Comparison of ENCODE assay signal across 38 cellular contexts in the genomic region with DNA sequence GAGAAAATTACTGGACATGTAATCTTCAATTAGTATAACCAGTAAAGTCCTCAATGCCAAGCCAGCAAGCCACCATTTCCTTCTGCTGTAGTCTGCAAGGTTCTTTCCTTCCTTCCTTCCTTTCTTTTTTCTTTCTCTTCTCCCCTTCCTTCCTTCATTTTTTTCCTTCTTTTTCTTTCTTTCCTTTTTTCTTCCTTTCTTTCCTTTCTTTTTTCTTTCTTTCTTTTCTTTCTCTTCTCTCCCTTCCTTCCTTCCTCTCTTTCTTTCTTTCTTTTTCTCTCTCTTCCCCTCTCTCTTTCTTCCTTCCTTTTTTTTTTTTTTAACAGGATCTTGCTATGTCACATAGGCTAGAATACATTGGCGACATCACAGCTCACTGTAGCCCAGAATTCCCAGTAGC.
"Had no signal": no experiment of that assay in that cellular context is flagged by ENCODE, and none has a peak within 500 bp of the region (broad histone marks: within the 10 kb centered on the region; RNA-seq: fewer than 3 reads in every experiment).

No MANE protein-coding gene starts in this region.

- H3K4me3 Mint-ChIP-seq: activated CD4-positive, alpha-beta memory T cell treated with anti-CD3 and anti-CD28 coated beads for 36 hours; activated CD4-positive, alpha-beta T cell treated with anti-CD3 and anti-CD28 coated beads for 36 hours; activated CD4-positive, alpha-beta T cell treated with anti-CD3 and anti-CD28 coated beads, Interleukin-2, amount 10 ng/mL, durations not matched to agents 24 days and 14 days; activated CD8-positive, alpha-beta memory T cell treated with anti-CD3 and anti-CD28 coated beads, Interleukin-2, amount 10 ng/mL, durations not matched to agents 7 days and 5 days; activated CD8-positive, alpha-beta T cell treated with anti-CD3 and anti-CD28 coated beads, Interleukin-2, amount 10 ng/mL, durations not matched to agents 7 days and 5 days; activated naive CD4-positive, alpha-beta T cell treated with anti-CD3 and anti-CD28 coated beads for 36 hours; activated naive CD4-positive, alpha-beta T cell treated with anti-CD3 and anti-CD28 coated beads, Interleukin-2, amount 50 U/mL, for 24 hours; activated naive CD8-positive, alpha-beta T cell treated with anti-CD3 and anti-CD28 coated beads for 36 hours; activated naive CD8-positive, alpha-beta T cell treated with anti-CD3 and anti-CD28 coated beads, Interleukin-2, amount 50 U/mL, for 24 hours; activated T-helper 1 cell treated with anti-CD3 and anti-CD28 coated beads, Interleukin-12 subunit alpha, Interleukin-12 subunit beta, Interleukin-2, Interleukin-4 antibody, amounts not matched to agents 30 ng/mL and 10 ng/mL and 1 ng/mL, durations not matched to agents 14 hours and 24 hours and 36 hours; brain; T-helper 17 cell; T-helper 2 cell treated with Interferon-gamma antibody and Interleukin-4, amounts not matched to agents 5 μg/mL and 100 μg/mL, for 36 hours had no signal

- H3K4me1 ChIP-seq: adrenal gland, breast epithelium, colonic mucosa had no signal

- DNase-seq: activated CD4-positive, alpha-beta memory T cell treated with anti-CD3 and anti-CD28 coated beads for 36 hours; activated CD4-positive, alpha-beta T cell treated with anti-CD3 and anti-CD28 coated beads for 36 hours; activated CD4-positive, alpha-beta T cell treated with anti-CD3 and anti-CD28 coated beads, Interleukin-2, amount 10 ng/mL, durations not matched to agents 24 days and 14 days; activated CD4-positive, CD25-positive, alpha-beta regulatory T cell; activated CD4-positive, CD25-positive, alpha-beta regulatory T cell treated with anti-CD3 and anti-CD28 coated beads, Interleukin-2, amount 50 U/mL, for 72 hours; activated CD8-positive, alpha-beta memory T cell treated with anti-CD3 and anti-CD28 coated beads, Interleukin-2, amount 10 ng/mL, durations not matched to agents 7 days and 5 days; activated CD8-positive, alpha-beta memory T cell treated with anti-CD3 and anti-CD28 coated beads, Interleukin-2, amount 50 U/mL, for 4 hours; activated CD8-positive, alpha-beta T cell treated with anti-CD3 and anti-CD28 coated beads, Interleukin-2, amount 10 ng/mL, durations not matched to agents 7 days and 5 days; activated effector memory CD4-positive, alpha-beta T cell treated with anti-CD3 and anti-CD28 coated beads, Interleukin-2, amount 50 U/mL, for 16 hours; activated naive CD4-positive, alpha-beta T cell treated with anti-CD3 and anti-CD28 coated beads for 36 hours; activated naive CD8-positive, alpha-beta T cell treated with anti-CD3 and anti-CD28 coated beads for 36 hours; activated naive CD8-positive, alpha-beta T cell treated with anti-CD3 and anti-CD28 coated beads, Interleukin-2, amount 50 U/mL, for 24 hours; activated T-cell treated with anti-CD3 and anti-CD28 coated beads, Interleukin-2, amount 50 U/mL, for 1 hour; activated T-cell treated with anti-CD3 and anti-CD28 coated beads, Interleukin-2, amount 50 U/mL, for 48 hours; adrenal gland; amygdala; aorta; central memory CD4-positive, alpha-beta T cell; cerebellar nuclear complex; colonic mucosa; effector CD8-positive, alpha-beta T cell; esophagus squamous epithelium; foreskin fibroblast; glutamatergic neuron; heart left ventricle; T-helper 1 cell; T-helper 17 cell; T1000; WERI-Rb-1 had no signal

- ATAC-seq: activated CD4-positive, alpha-beta T cell treated with anti-CD3 and anti-CD28 coated beads for 36 hours; activated CD8-positive, alpha-beta memory T cell treated with anti-CD3 and anti-CD28 coated beads, Interleukin-2, amount 10 ng/mL, durations not matched to agents 7 days and 5 days; activated CD8-positive, alpha-beta T cell treated with anti-CD3 and anti-CD28 coated beads, Interleukin-2, amount 10 ng/mL, durations not matched to agents 7 days and 5 days; activated naive CD8-positive, alpha-beta T cell treated with anti-CD3 and anti-CD28 coated beads, Interleukin-2, amount 50 U/mL, for 24 hours; heart left ventricle; T-helper 17 cell had no signal

- H3K9me3 ChIP-seq: adrenal gland, breast epithelium, colonic mucosa, esophagus squamous epithelium, heart left ventricle had no signal

- H3K36me3 ChIP-seq: adrenal gland, breast epithelium, cardiac muscle cell, colonic mucosa, esophagus squamous epithelium, heart left ventricle, WERI-Rb-1 had no signal

- H3K27me3 ChIP-seq: adrenal gland, breast epithelium, cardiac muscle cell, colonic mucosa, esophagus squamous epithelium, heart left ventricle had no signal

- H3K27me3 Mint-ChIP-seq: activated CD4-positive, alpha-beta memory T cell treated with anti-CD3 and anti-CD28 coated beads for 36 hours; activated CD4-positive, alpha-beta T cell treated with anti-CD3 and anti-CD28 coated beads for 36 hours; activated CD4-positive, alpha-beta T cell treated with anti-CD3 and anti-CD28 coated beads, Interleukin-2, amount 10 ng/mL, durations not matched to agents 24 days and 14 days; activated CD8-positive, alpha-beta memory T cell treated with anti-CD3 and anti-CD28 coated beads, Interleukin-2, amount 10 ng/mL, durations not matched to agents 7 days and 5 days; activated naive CD4-positive, alpha-beta T cell treated with anti-CD3 and anti-CD28 coated beads, Interleukin-2, amount 50 U/mL, for 24 hours; activated naive CD8-positive, alpha-beta T cell treated with anti-CD3 and anti-CD28 coated beads for 36 hours; activated naive CD8-positive, alpha-beta T cell treated with anti-CD3 and anti-CD28 coated beads, Interleukin-2, amount 50 U/mL, for 24 hours; brain; T-helper 17 cell had no signal

- FAIRE-seq: endothelial cell of umbilical vein had no signal

- H3K4me1 Mint-ChIP-seq: activated CD4-positive, alpha-beta T cell treated with anti-CD3 and anti-CD28 coated beads for 36 hours; activated CD4-positive, alpha-beta T cell treated with anti-CD3 and anti-CD28 coated beads, Interleukin-2, amount 10 ng/mL, durations not matched to agents 24 days and 14 days; activated CD8-positive, alpha-beta memory T cell treated with anti-CD3 and anti-CD28 coated beads, Interleukin-2, amount 10 ng/mL, durations not matched to agents 7 days and 5 days; activated naive CD4-positive, alpha-beta T cell treated with anti-CD3 and anti-CD28 coated beads, Interleukin-2, amount 50 U/mL, for 24 hours; activated naive CD8-positive, alpha-beta T cell treated with anti-CD3 and anti-CD28 coated beads for 36 hours; activated naive CD8-positive, alpha-beta T cell treated with anti-CD3 and anti-CD28 coated beads, Interleukin-2, amount 50 U/mL, for 24 hours; T-helper 17 cell had no signal

- H3K27ac ChIP-seq: adrenal gland, breast epithelium, cardiac muscle cell, colonic mucosa, epithelial cell of prostate, esophagus squamous epithelium, heart left ventricle, WERI-Rb-1 had no signal

- H3K9me3 Mint-ChIP-seq: activated CD4-positive, alpha-beta memory T cell treated with anti-CD3 and anti-CD28 coated beads for 36 hours; activated CD4-positive, alpha-beta T cell treated with anti-CD3 and anti-CD28 coated beads, Interleukin-2, amount 10 ng/mL, durations not matched to agents 24 days and 14 days; activated naive CD4-positive, alpha-beta T cell treated with anti-CD3 and anti-CD28 coated beads for 36 hours; activated naive CD8-positive, alpha-beta T cell treated with anti-CD3 and anti-CD28 coated beads for 36 hours; activated naive CD8-positive, alpha-beta T cell treated with anti-CD3 and anti-CD28 coated beads, Interleukin-2, amount 50 U/mL, for 24 hours; activated T-helper 1 cell treated with anti-CD3 and anti-CD28 coated beads, Interleukin-12 subunit alpha, Interleukin-12 subunit beta, Interleukin-2, Interleukin-4 antibody, amounts not matched to agents 30 ng/mL and 10 ng/mL and 1 ng/mL, durations not matched to agents 14 hours and 24 hours and 36 hours; activated T-helper 2 cell treated with anti-CD3 and anti-CD28 coated beads, Interferon-gamma antibody, Interleukin-2, Interleukin-4, amounts not matched to agents 10 μg/mL and 5 μg/mL and 100 μg/mL, durations not matched to agents 14 hours and 24 hours and 36 hours; brain; T-helper 2 cell treated with Interferon-gamma antibody and Interleukin-4, amounts not matched to agents 5 μg/mL and 100 μg/mL, for 36 hours had no signal

- H3K4me3 ChIP-seq: adrenal gland, breast epithelium, cardiac muscle cell, colonic mucosa, esophagus squamous epithelium, heart left ventricle had no signal

- H3K27ac Mint-ChIP-seq: activated CD4-positive, alpha-beta memory T cell treated with anti-CD3 and anti-CD28 coated beads for 36 hours; activated CD4-positive, alpha-beta T cell treated with anti-CD3 and anti-CD28 coated beads for 36 hours; activated CD4-positive, alpha-beta T cell treated with anti-CD3 and anti-CD28 coated beads, Interleukin-2, amount 10 ng/mL, durations not matched to agents 24 days and 14 days; activated CD8-positive, alpha-beta memory T cell treated with anti-CD3 and anti-CD28 coated beads, Interleukin-2, amount 10 ng/mL, durations not matched to agents 7 days and 5 days; activated CD8-positive, alpha-beta T cell treated with anti-CD3 and anti-CD28 coated beads, Interleukin-2, amount 10 ng/mL, durations not matched to agents 7 days and 5 days; activated naive CD4-positive, alpha-beta T cell treated with anti-CD3 and anti-CD28 coated beads for 36 hours; activated naive CD4-positive, alpha-beta T cell treated with anti-CD3 and anti-CD28 coated beads, Interleukin-2, amount 50 U/mL, for 24 hours; activated naive CD8-positive, alpha-beta T cell treated with anti-CD3 and anti-CD28 coated beads for 36 hours; activated naive CD8-positive, alpha-beta T cell treated with anti-CD3 and anti-CD28 coated beads, Interleukin-2, amount 50 U/mL, for 24 hours; activated T-helper 1 cell treated with anti-CD3 and anti-CD28 coated beads, Interleukin-12 subunit alpha, Interleukin-12 subunit beta, Interleukin-2, Interleukin-4 antibody, amounts not matched to agents 30 ng/mL and 10 ng/mL and 1 ng/mL, durations not matched to agents 14 hours and 24 hours and 36 hours; activated T-helper 2 cell treated with anti-CD3 and anti-CD28 coated beads, Interferon-gamma antibody, Interleukin-2, Interleukin-4, amounts not matched to agents 10 μg/mL and 5 μg/mL and 100 μg/mL, durations not matched to agents 14 hours and 24 hours and 36 hours; brain; T-helper 17 cell; T-helper 2 cell treated with Interferon-gamma antibody and Interleukin-4, amounts not matched to agents 5 μg/mL and 100 μg/mL, for 36 hours had no signal

- H3K36me3 Mint-ChIP-seq: activated CD4-positive, alpha-beta memory T cell treated with anti-CD3 and anti-CD28 coated beads for 36 hours; activated CD8-positive, alpha-beta memory T cell treated with anti-CD3 and anti-CD28 coated beads, Interleukin-2, amount 10 ng/mL, durations not matched to agents 7 days and 5 days; activated naive CD4-positive, alpha-beta T cell treated with anti-CD3 and anti-CD28 coated beads, Interleukin-2, amount 50 U/mL, for 24 hours; activated naive CD8-positive, alpha-beta T cell treated with anti-CD3 and anti-CD28 coated beads for 36 hours; brain had no signal
